Comparison of ENCODE assay signal across 8 cellular contexts in the genomic region with DNA sequence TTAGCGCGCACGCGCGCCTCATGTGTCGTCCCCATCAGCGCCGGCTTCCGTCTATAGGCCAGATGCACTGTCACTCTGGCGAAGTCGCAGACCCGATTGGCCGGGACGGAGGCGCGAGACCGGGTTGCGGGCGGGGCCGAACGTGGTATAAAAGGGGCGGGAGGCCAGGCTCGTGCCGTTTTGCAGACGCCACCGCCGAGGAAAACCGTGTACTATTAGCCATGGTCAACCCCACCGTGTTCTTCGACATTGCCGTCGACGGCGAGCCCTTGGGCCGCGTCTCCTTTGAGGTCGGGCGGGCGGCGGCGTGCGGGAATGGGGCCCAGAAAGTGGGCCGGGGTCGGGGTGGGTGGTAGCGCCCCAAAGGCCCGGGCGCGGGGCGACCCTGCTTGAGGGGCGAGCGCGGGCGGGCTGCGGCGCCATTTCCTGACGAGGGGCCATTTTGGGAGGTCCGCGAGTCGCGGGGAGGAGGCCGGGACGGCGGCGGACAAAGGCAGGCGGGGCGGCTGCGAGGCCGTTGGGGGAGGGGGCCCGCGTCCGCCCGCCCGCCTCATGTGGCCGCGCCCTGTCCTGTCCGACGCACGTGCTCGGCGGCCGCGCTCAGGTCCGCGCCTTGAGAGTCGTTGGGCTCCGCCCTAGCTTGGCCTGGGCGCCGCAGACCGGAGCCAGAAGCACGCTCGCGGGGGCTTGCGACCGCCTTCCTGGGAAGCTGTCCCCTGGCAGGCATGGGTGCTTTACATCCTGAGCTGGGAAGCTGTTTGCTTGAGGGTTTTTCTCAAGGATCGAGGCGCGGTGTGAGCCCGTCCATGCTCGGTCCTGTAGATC. TPM values are rescaled to one million over a fixed set of nuclear protein-coding genes. Genes with fewer than 3 reads are reported as not detected.
DNase-seq lines count a peak whose midpoint lies in the region; ATAC-seq and TF ChIP-seq lines count a peak whose summit lies in the region.

TSS of gene PPIA (plus strand) at position 178 of the 825 bp plus-strand sequence. CDS start at position 222, 44 bp downstream.

- no peak for TF ChIP-seq EP300 in upper lobe of left lung (IDR thresholded peaks at IDR 0.05)

- peaks cover 23 to 37% (median 28%) of the 10 kb centered on the region in 4 donors for H3K4me1 ChIP-seq in upper lobe of left lung

- peaks cover 21% of the 10 kb centered on the region for H3K4me1 Mint-ChIP-seq in T-helper 1 cell treated with Interleukin-12 subunit alpha and Interleukin-12 subunit beta and Interleukin-4 antibody, amounts not matched to agents 30 μg/mL and 1 μg/mL, for 36 hours (ENCODE audit: low read depth)

- H3K4me3 Mint-ChIP-seq in T-helper 1 cell treated with Interleukin-12 subunit alpha and Interleukin-12 subunit beta and Interleukin-4 antibody, amounts not matched to agents 30 μg/mL and 1 μg/mL, for 36 hours = peak within 1 kb of the TSS; percentile 93

- no peaks in the 10 kb centered on the region for H3K9me3 ChIP-seq in upper lobe of left lung

- WGBS in upper lobe of left lung, 2 donors = 0% methylated on average over 38 to 42 of the region's 99 CpGs

- H3K27me3 Mint-ChIP-seq in T-helper 1 cell treated with Interleukin-12 subunit alpha and Interleukin-12 subunit beta and Interleukin-4 antibody, amounts not matched to agents 30 μg/mL and 1 μg/mL, for 36 hours (ENCODE audit: low read depth) = no peaks in the 10 kb centered on the region

- H3K36me3 Mint-ChIP-seq in T-helper 1 cell treated with Interleukin-12 subunit alpha and Interleukin-12 subunit beta and Interleukin-4 antibody, amounts not matched to agents 30 μg/mL and 1 μg/mL, for 36 hours (ENCODE audit: low read depth) = peaks cover 38% of the 10 kb centered on the region

- H3K27me3 ChIP-seq in upper lobe of left lung = no peaks in the 10 kb centered on the region

- TF ChIP-seq CTCF in upper lobe of left lung (IDR thresholded peaks at IDR 0.05) = peak in 2 of 6 experiments; percentile 5 to 7

- DNase-seq in NCI-H1694 treated with DMSO at 0.1 percent for 48 hours (lab: John Stamatoyannopoulos, UW) (peak; percentile 96), amniotic stem cell (lab: John Stamatoyannopoulos, UW) (peak; percentile 96), left cardiac atrium (peak; percentile 99), posterior vena cava (ENCODE audit: low spot score) (peak; percentile 100), upper lobe of left lung (peak; percentile 96 to 99)

- peak within 1 kb of the TSS; percentile 74 to 80 (median 76) for H3K4me3 ChIP-seq in upper lobe of left lung

- intact Hi-C loops in left cardiac atrium (cut with DNase I) = loop anchor here in 1 of 2 donors (5.0 kb wide), 2 partner anchors 44 to 51 kb away; partner anchors contain the start of gene H2AZ2
- intact Hi-C loops in posterior vena cava (cut with DNase I) = loop anchor here in 1 of 2 donors (10.0 kb wide), 1 partner anchor 48 kb away; the partner anchor contains the start of gene H2AZ2

- no peaks in the 10 kb centered on the region for H3K9me3 Mint-ChIP-seq in T-helper 1 cell treated with Interleukin-12 subunit alpha and Interleukin-12 subunit beta and Interleukin-4 antibody, amounts not matched to agents 30 μg/mL and 1 μg/mL, for 36 hours

- H3K27ac ChIP-seq in upper lobe of left lung = peak within 1 kb of the TSS; percentile 97 to 100 (median 100)

- peak; percentile 84 for ATAC-seq in HG02884 (IDR thresholded peaks at IDR 0.05; ENCODE audit: unreplicated experiment)
- peak; percentile 95 to 97 for ATAC-seq in left cardiac atrium
- ATAC-seq in upper lobe of left lung (ENCODE audit: low FRiP score in 2 of 2) = peak; percentile 96 to 97

- H3K27ac Mint-ChIP-seq in T-helper 1 cell treated with Interleukin-12 subunit alpha and Interleukin-12 subunit beta and Interleukin-4 antibody, amounts not matched to agents 30 μg/mL and 1 μg/mL, for 36 hours = peak within 1 kb of the TSS; percentile 99

- H3K36me3 ChIP-seq in upper lobe of left lung = peaks cover 14 to 29% (median 21%) of the 10 kb centered on the region in 4 donors

- TF ChIP-seq POLR2A in GM15510 (IDR thresholded peaks at IDR 0.05; ENCODE audit: borderline replicate concordance, extremely low read depth, insufficient read length) = peak; percentile 99
- TF ChIP-seq POLR2A in upper lobe of left lung (IDR thresholded peaks at IDR 0.05) = peak in 3 of 4 donors; percentile 91 to 97 (median 97)

RNA-seq across cellular contexts. Expression of gene PPIA, which starts in this region (rescaled TPM):
- total RNA-seq in left cardiac atrium (100 to 1,000 TPM; 637 to 672 TPM), posterior vena cava (1,000 to 10,000 TPM in 1 of 2 donors, 100 to 1,000 TPM in 1; 961 to 1,030 TPM), upper lobe of left lung (1,000 to 10,000 TPM in 5 of 6 donors, 100 to 1,000 TPM in 1; 351 to 1,606 (median 1,253) TPM)

Comparison
In these comparisons a context has a peak if more than half of its experiments do, and no peak if none do; other contexts are left out.
1. Peak in every context shown above with its lines: DNase-seq, ATAC-seq, H3K4me3 ChIP-seq and H3K27ac ChIP-seq.